ENCODE assay signal across 1 cellular context in genomic region chr4:189838821-189839497, GRCh38.
A peak's percentile ranks its signal among the peaks of the same experiment; 100 is the strongest.
TF ChIP-seq lines count a peak whose summit lies in the region.

No MANE protein-coding gene starts in this region.

TF ChIP-seq in K562, 482 proteins besides CTCF, POLR2A, EP300 and RAD21 (continued from another document and continues in another):
- TF ChIP-seq E2F6 (IDR thresholded peaks at IDR 0.05; ENCODE audit: borderline replicate concordance in 1 of 2, extremely low read depth in 1 of 2, insufficient read depth in 1 of 2, insufficient read length in 1 of 2, low read depth in 1 of 2, low read length in 1 of 2, poor library complexity in 1 of 2, severe bottlenecking in 1 of 2) (no peak), PHF21A (IDR thresholded peaks at IDR 0.05; ENCODE audit: borderline replicate concordance, low read depth) (no peak), ZNF316 (IDR thresholded peaks at IDR 0.05) (no peak), NCOA1 (IDR thresholded peaks at IDR 0.05; ENCODE audit: low read depth) (peak; percentile 79), TAL1 (IDR thresholded peaks at IDR 0.05) (peak; percentile 93), ZNF79 (CRISPR knock-in tag; IDR thresholded peaks at IDR 0.05; ENCODE audit: low read depth) (no peak), ZNF311 (CRISPR knock-in tag; IDR thresholded peaks at IDR 0.05) (no peak), WHSC1 (IDR thresholded peaks at IDR 0.05; ENCODE audit: low read length) (no peak), ZNF695 (CRISPR knock-in tag; IDR thresholded peaks at IDR 0.05) (no peak), LCOR (CRISPR knock-in tag; IDR thresholded peaks at IDR 0.05) (no peak), PTTG1 (tag; IDR thresholded peaks at IDR 0.05; ENCODE audit: low read depth) (no peak), ZFPM2 (CRISPR knock-in tag; IDR thresholded peaks at IDR 0.05) (no peak), NONO (IDR thresholded peaks at IDR 0.05; ENCODE audit: low read depth in 2 of 2, low read length in 1 of 2) (no peak), CBFA2T2 (conservative IDR thresholded peaks at IDR 0.05) (peak; percentile 88), VEZF1 (CRISPR knock-in tag; IDR thresholded peaks at IDR 0.05) (no peak; the same call in 1 of the 2 replicates), TSC22D4 (tag; IDR thresholded peaks at IDR 0.05) (no peak), ZNF431 (CRISPR knock-in tag; IDR thresholded peaks at IDR 0.05) (no peak), TRIM24 (IDR thresholded peaks at IDR 0.05) (peak; percentile 45 to 72; a peak in 2 of 4 replicates), ZNF449 (CRISPR knock-in tag; IDR thresholded peaks at IDR 0.05) (no peak), ZNF395 (CRISPR knock-in tag; IDR thresholded peaks at IDR 0.05) (no peak), FOSL1 (tag; conservative IDR thresholded peaks at IDR 0.05) (peak; percentile 32; the same call in 1 of the 2 replicates), ZNF764 (CRISPR knock-in tag; IDR thresholded peaks at IDR 0.05; ENCODE audit: low read depth) (no peak), RBM17 (IDR thresholded peaks at IDR 0.05; ENCODE audit: borderline replicate concordance, low read depth, low read length) (no peak), ZNF785 (CRISPR knock-in tag; IDR thresholded peaks at IDR 0.05) (no peak), NBN (IDR thresholded peaks at IDR 0.05; ENCODE audit: low read depth) (no peak), NEUROD1 (IDR thresholded peaks at IDR 0.05; ENCODE audit: borderline replicate concordance, low read depth, low read length, partially characterized antibody) (peak; percentile 45), MIER1 (IDR thresholded peaks at IDR 0.05; ENCODE audit: low read depth) (no peak), BCL6 (CRISPR knock-in tag; IDR thresholded peaks at IDR 0.05) (no peak), DACH1 (IDR thresholded peaks at IDR 0.05; ENCODE audit: partially characterized antibody) (peak; percentile 37), JUNB (CRISPR knock-in tag; conservative IDR thresholded peaks at IDR 0.05) (no peak), DPF2 (IDR thresholded peaks at IDR 0.05) (peak; percentile 89), C11orf30 (IDR thresholded peaks at IDR 0.05; ENCODE audit: low read depth) (no peak), CEBPG (CRISPR knock-in tag; IDR thresholded peaks at IDR 0.05) (no peak), CEBPG (tag; conservative IDR thresholded peaks at IDR 0.05 in 1 of 2, IDR thresholded peaks at IDR 0.05 in 1 of 2) (peak; percentile 35 to 51; a peak in 3 of 4 replicates), KAT2B (IDR thresholded peaks at IDR 0.05; ENCODE audit: low read depth, low read length) (no peak), RBBP5 (IDR thresholded peaks at IDR 0.05; ENCODE audit: borderline replicate concordance, insufficient read depth, low read length, poor library complexity, severe bottlenecking) (peak; percentile 86), MAFK (IDR thresholded peaks at IDR 0.05; ENCODE audit: low read length) (no peak), NCOR1 (IDR thresholded peaks at IDR 0.05) (peak; percentile 85), MEF2A (IDR thresholded peaks at IDR 0.05; ENCODE audit: control insufficient read depth, low read depth, low read length) (no peak), GTF3C2 (IDR thresholded peaks at IDR 0.05; ENCODE audit: borderline replicate concordance, extremely low read depth, insufficient read length) (no peak), ZNF124 (CRISPR knock-in tag; IDR thresholded peaks at IDR 0.05) (no peak), TFAM (CRISPR knock-in tag; conservative IDR thresholded peaks at IDR 0.05) (no peak), GTF2A2 (tag; IDR thresholded peaks at IDR 0.05) (no peak), ZNF324 (CRISPR knock-in tag; IDR thresholded peaks at IDR 0.05) (no peak), ZNF445 (CRISPR knock-in tag; IDR thresholded peaks at IDR 0.05; ENCODE audit: low read depth) (no peak), ELK1 (CRISPR knock-in tag; IDR thresholded peaks at IDR 0.05) (no peak), SMARCA4 (IDR thresholded peaks at IDR 0.05) (peak; percentile 81; the same call in 1 of the 2 replicates), GABPA (tag; conservative IDR thresholded peaks at IDR 0.05; ENCODE audit: low read depth) (no peak), ZBTB17 (CRISPR knock-in tag; IDR thresholded peaks at IDR 0.05) (no peak), TRIM28 (IDR thresholded peaks at IDR 0.05) (no peak), RUNX1 (IDR thresholded peaks at IDR 0.05; ENCODE audit: low read depth) (no peak), ZNF12 (CRISPR knock-in tag; IDR thresholded peaks at IDR 0.05) (no peak), RHOXF2B (CRISPR knock-in tag; conservative IDR thresholded peaks at IDR 0.05) (no peak), HBP1 (CRISPR knock-in tag; IDR thresholded peaks at IDR 0.05) (no peak), ELF1 (tag; IDR thresholded peaks at IDR 0.05) (no peak)
- TF ChIP-seq, protein P1, sequence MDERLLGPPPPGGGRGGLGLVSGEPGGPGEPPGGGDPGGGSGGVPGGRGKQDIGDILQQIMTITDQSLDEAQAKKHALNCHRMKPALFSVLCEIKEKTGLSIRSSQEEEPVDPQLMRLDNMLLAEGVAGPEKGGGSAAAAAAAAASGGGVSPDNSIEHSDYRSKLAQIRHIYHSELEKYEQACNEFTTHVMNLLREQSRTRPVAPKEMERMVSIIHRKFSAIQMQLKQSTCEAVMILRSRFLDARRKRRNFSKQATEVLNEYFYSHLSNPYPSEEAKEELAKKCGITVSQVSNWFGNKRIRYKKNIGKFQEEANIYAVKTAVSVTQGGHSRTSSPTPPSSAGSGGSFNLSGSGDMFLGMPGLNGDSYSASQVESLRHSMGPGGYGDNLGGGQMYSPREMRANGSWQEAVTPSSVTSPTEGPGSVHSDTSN (CRISPR knock-in tag; IDR thresholded peaks at IDR 0.05; ENCODE audit: low read depth) = no peak
- TF ChIP-seq, protein P1 (tag; conservative IDR thresholded peaks at IDR 0.05; ENCODE audit: low read depth) = peak; percentile 89
- TF ChIP-seq, protein P2, sequence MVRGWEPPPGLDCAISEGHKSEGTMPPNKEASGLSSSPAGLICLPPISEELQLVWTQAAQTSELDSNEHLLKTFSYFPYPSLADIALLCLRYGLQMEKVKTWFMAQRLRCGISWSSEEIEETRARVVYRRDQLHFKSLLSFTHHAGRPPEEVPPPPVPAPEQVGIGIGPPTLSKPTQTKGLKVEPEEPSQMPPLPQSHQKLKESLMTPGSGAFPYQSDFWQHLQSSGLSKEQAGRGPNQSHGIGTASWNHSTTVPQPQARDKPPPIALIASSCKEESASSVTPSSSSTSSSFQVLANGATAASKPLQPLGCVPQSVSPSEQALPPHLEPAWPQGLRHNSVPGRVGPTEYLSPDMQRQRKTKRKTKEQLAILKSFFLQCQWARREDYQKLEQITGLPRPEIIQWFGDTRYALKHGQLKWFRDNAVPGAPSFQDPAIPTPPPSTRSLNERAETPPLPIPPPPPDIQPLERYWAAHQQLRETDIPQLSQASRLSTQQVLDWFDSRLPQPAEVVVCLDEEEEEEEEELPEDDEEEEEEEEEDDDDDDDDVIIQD (CRISPR knock-in tag; IDR thresholded peaks at IDR 0.05) = no peak
